ENCODE assay signal across 21 cellular contexts in the genomic region with DNA sequence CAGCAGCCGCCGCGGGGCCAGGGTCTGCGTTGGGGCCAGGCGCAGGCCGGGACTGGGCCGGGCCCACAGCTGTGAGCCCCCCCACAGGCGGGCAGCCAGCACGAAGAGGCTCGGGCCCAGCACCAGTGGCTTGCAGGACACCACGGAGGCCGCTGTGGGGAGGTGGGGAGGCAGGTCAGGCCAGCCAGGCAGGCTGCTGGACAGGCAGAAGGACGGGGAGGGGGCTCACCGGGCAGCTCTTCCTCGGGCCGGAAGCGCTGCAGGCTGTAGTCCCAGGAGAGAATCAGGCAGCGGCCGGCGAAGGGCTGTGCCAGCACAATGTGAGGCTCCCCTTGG. TPM values are rescaled to one million over a fixed set of nuclear protein-coding genes. Genes with fewer than 3 reads are reported as not detected.
DNase-seq lines count a peak whose midpoint lies in the region; ATAC-seq and TF ChIP-seq lines count a peak whose summit lies in the region.
"Had no signal": no experiment of that assay in that cellular context is flagged by ENCODE, and none has a peak within 500 bp of the region (broad histone marks: within the 10 kb centered on the region; RNA-seq: fewer than 3 reads in every experiment).

No MANE protein-coding gene starts in this region.

- no peak for TF ChIP-seq POLR2A in sigmoid colon (IDR thresholded peaks at IDR 0.05)

- H3K9me3 ChIP-seq in left ventricle myocardium inferior (replicated peaks) (no peaks in the 10 kb centered on the region), sigmoid colon (no peaks in the 10 kb centered on the region)

- no peaks in the 10 kb centered on the region for H3K27me3 ChIP-seq in left ventricle myocardium inferior (ENCODE audit: low read depth)
- H3K27me3 ChIP-seq in layer of hippocampus (ENCODE audit: control insufficient read depth, insufficient read depth, low read length): no peaks in the 10 kb centered on the region
- no peaks in the 10 kb centered on the region for H3K27me3 ChIP-seq in sigmoid colon

- DNase-seq in left ventricle myocardium inferior (no peak), left ventricle myocardium superior (no peak), sigmoid colon (no peak), activated T-cell treated with anti-CD3 and anti-CD28 coated beads for 4 hours (no peak), SHP77 treated with DMSO at 0.1 percent for 48 hours (lab: John Stamatoyannopoulos, UW) (no peak), GM10266 (ENCODE audit: extremely low spot score) (no peak)
- DNase-seq: activated CD4-positive, alpha-beta T cell treated with anti-CD3 and anti-CD28 coated beads for 48 hours; activated CD8-positive, alpha-beta memory T cell treated with anti-CD3 and anti-CD28 coated beads, Interleukin-2, amount 50 U/mL, for 48 hours; HFFc6; NCI-H1417 treated with DMSO at 0.1 percent for 48 hours; NCI-H82; stimulated activated CD4-positive, alpha-beta T cell treated with anti-CD3 and anti-CD28 coated beads, Interleukin-2, amount 100 ng/mL, for 48 hours had no signal

- H3K4me3 ChIP-seq in left ventricle myocardium inferior (peak overlapping the region; percentile 29), sigmoid colon (peak overlapping the region in 1 of 4 donors; percentile 16)
- H3K4me3 ChIP-seq: lung had no signal

- H3K36me3 ChIP-seq in left ventricle myocardium inferior (no peaks in the 10 kb centered on the region), sigmoid colon (no peaks in the 10 kb centered on the region)

- H3K4me1 ChIP-seq in left ventricle myocardium inferior (peaks cover 34% of the 10 kb centered on the region), sigmoid colon (peaks cover 0 to 20% (median 10%) of the 10 kb centered on the region in 4 donors)

- intact Hi-C loops in left ventricle myocardium inferior (cut with micrococcal nuclease) (no loop called here), left ventricle myocardium superior (cut with micrococcal nuclease) (no loop called here), sigmoid colon (cut with DNase I) (loop anchor here (10.0 kb wide), 1 partner anchor 152 kb away; no protein-coding TSS in a partner anchor)

- no peak for TF ChIP-seq EP300 in sigmoid colon (IDR thresholded peaks at IDR 0.05)

- WGBS in sigmoid colon, 2 donors: 76 to 82% methylated on average over 20 of the region's 20 CpGs

- H3K27ac ChIP-seq in left ventricle myocardium inferior (replicated peaks) (peak overlapping the region; percentile 95), layer of hippocampus (ENCODE audit: low read depth, low read length) (peak overlapping the region; percentile 100), sigmoid colon (peak overlapping the region; percentile 18 to 86 (median 80))
- H3K27ac ChIP-seq: C4-2B had no signal

- ATAC-seq in left ventricle myocardium superior: no peak
- no peak for ATAC-seq in HG03139 (IDR thresholded peaks at IDR 0.05; ENCODE audit: unreplicated experiment)
- ATAC-seq: sciatic nerve had no signal

- no peak for TF ChIP-seq CTCF in left ventricle myocardium inferior (IDR thresholded peaks at IDR 0.05; ENCODE audit: borderline replicate concordance)
- TF ChIP-seq CTCF in sigmoid colon (IDR thresholded peaks at IDR 0.05): no peak
- no peak for TF ChIP-seq CTCF in GM10266 (IDR thresholded peaks at IDR 0.05; ENCODE audit: control insufficient read depth, insufficient read depth, low read depth, missing control alignments)

RNA-seq across cellular contexts. Expression of a gene that starts 8.3 kb away (rescaled TPM):
- total RNA-seq in left ventricle myocardium inferior (8.4 TPM), left ventricle myocardium superior (9.0 TPM), sigmoid colon (10 to 100 TPM; 29.0 to 47.1 (median 35.1) TPM)
- polyA plus RNA-seq in sigmoid colon: 10 to 100 TPM in 1 of 3 donors, 1 to 10 TPM in 2; 4.2 to 35.7 (median 9.0) TPM
- total RNA-seq: A172, glomerular endothelial cell, HT1080, LHCN-M2 had no signal

RNA-seq across cellular contexts. Expression of a gene that starts 11.0 kb away (rescaled TPM):
- total RNA-seq in left ventricle myocardium inferior (1.1 TPM), left ventricle myocardium superior (3.1 TPM), sigmoid colon (10 to 100 TPM in 2 of 4 donors, 1 to 10 TPM in 2; 3.7 to 15.3 (median 8.2) TPM)
- 1,000 to 10,000 TPM; 2,472 to 3,333 (median 2,871) TPM for polyA plus RNA-seq in sigmoid colon
- total RNA-seq: glomerular endothelial cell, HFFc6, HT1080, LHCN-M2 had no signal

RNA-seq across cellular contexts. Expression of a gene that starts 12.0 kb away (rescaled TPM):
- 509 TPM for total RNA-seq in left ventricle myocardium inferior
- 489 TPM for total RNA-seq in left ventricle myocardium superior
- total RNA-seq in sigmoid colon: 100 to 1,000 TPM in 1 of 4 donors, 10 to 100 TPM in 3; 39.1 to 107 (median 44.6) TPM
- 10 to 100 TPM in 2 of 3 donors, 1 to 10 TPM in 1; 6.0 to 57.7 (median 15.0) TPM for polyA plus RNA-seq in sigmoid colon
- total RNA-seq: A172, glomerular endothelial cell, HT1080, LHCN-M2 had no signal

RNA-seq across cellular contexts. Expression of a gene that starts 16.5 kb away (rescaled TPM):
- not detected for total RNA-seq in left ventricle myocardium inferior
- not detected for total RNA-seq in left ventricle myocardium superior
- 1 to 10 TPM in 1 of 4 donors, not detected in 3; 3.3 TPM for total RNA-seq in sigmoid colon
- polyA plus RNA-seq in sigmoid colon: 1 to 10 TPM in 1 of 3 donors, not detected in 2; 1.7 TPM
- total RNA-seq: A172, glomerular endothelial cell, LHCN-M2, lung had no signal

RNA-seq across cellular contexts. Expression of a gene that starts 27.9 kb away (rescaled TPM):
- total RNA-seq in left ventricle myocardium inferior: 23.4 TPM
- 21.2 TPM for total RNA-seq in left ventricle myocardium superior
- 10 to 100 TPM; 20.1 to 32.4 (median 28.8) TPM for total RNA-seq in sigmoid colon
- polyA plus RNA-seq in sigmoid colon: 100 to 1,000 TPM in 1 of 3 donors, 10 to 100 TPM in 2; 18.5 to 102 (median 27.0) TPM
